8 cellular contexts compared by ENCODE assay signal in the genomic region with DNA sequence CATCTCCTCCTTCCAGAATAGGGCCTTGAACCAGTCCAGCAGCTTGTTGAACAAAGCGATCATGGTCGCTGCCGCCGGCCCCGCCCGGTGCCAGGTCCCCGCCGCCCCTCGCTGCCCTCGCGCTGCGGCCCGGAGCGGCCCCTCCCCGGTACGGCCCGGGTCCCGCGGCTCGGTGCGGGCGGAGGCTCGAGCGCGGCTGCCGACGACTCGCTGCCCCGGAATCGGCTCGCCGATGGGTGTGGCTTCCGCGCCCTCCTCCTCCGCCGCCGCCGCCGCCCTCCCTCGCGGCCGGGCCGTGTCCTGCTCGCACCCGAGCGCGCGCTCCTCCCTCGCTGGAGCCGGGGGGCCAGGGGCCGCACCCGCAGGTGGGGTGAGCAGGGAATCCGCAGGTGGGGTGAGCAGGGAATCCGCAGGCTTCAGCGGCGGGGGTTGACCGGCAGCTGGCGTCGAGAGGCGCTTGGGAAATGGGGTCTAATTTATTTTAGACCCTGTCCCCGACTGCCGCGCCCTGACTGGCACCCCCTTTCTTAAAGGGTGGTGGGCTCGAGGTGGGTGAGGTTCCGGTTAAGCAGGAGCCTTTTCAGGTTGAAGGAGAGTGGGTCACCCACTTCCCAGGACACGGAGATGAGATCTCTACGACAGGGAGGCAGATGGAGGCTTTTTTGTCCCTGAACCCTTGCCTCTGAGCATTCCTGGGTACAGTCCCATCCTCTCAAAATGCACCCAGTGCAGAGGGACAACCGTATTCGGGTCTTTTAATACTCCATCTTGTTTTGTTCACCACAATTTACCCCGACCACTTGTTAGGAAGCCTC.
A peak's percentile ranks its signal among the peaks of the same experiment; 100 is the strongest.
DNase-seq lines count a peak whose midpoint lies in the region; ATAC-seq lines count a peak whose summit lies in the region.

A gene (minus strand): TSS at position 228 of the 815 bp plus-strand sequence. CDS start 165 bp downstream, at position 63.

- in situ Hi-C loops in ACHN (cut with HindIII; ENCODE audit: low pct_ligation_motif_present, low pct_unique_long_range_greater_than_20kb, low sequenced_read_pairs): no loop called here

- peak; percentile 30 for ATAC-seq in GM18517 (IDR thresholded peaks at IDR 0.05; ENCODE audit: unreplicated experiment)
- peak; percentile 61 for ATAC-seq in HG03039 (IDR thresholded peaks at IDR 0.05; ENCODE audit: unreplicated experiment)
- ATAC-seq in stimulated activated naive CD8-positive, alpha-beta T cell treated with anti-CD3 and anti-CD28 coated beads, Interleukin-15, Interleukin-2, amounts not matched to agents 100 U/mL and 50 U/mL, for 24 hours: peak; percentile 64

- DNase-seq in ACHN: peak; percentile 69
- peak; percentile 42 for DNase-seq in NCI-H510A (lab: John Stamatoyannopoulos, UW)
- peak; percentile 51 for DNase-seq in activated T-cell treated with anti-CD3 and anti-CD28 coated beads for 4 hours
- DNase-seq in epidermal melanocyte (ENCODE audit: insufficient read length, low spot score): peak; percentile 76
- DNase-seq in midbrain (lab: John Stamatoyannopoulos, UW): peak; percentile 59
- DNase-seq in stimulated activated naive CD8-positive, alpha-beta T cell treated with anti-CD3 and anti-CD28 coated beads, Interleukin-15, Interleukin-2, amounts not matched to agents 100 U/mL and 50 U/mL, for 24 hours: peak; percentile 82

Comparison
In these comparisons a context has a peak if more than half of its experiments do, and no peak if none do; other contexts are left out.
1. Peak in every context shown above with its lines: DNase-seq and ATAC-seq.